1 cellular context compared by ENCODE assay signal in genomic region chr10:72240371-72240770, GRCh38.
A peak's percentile ranks its signal among the peaks of the same experiment; 100 is the strongest.
TF ChIP-seq lines count a peak whose summit lies in the region.

No MANE protein-coding gene starts in this region.

TF ChIP-seq in HepG2, 621 proteins besides CTCF, POLR2A, EP300 and RAD21:
- TF ChIP-seq ZNF253 (CRISPR knock-in tag; IDR thresholded peaks at IDR 0.05; ENCODE audit: borderline replicate concordance) (no peak), ZNF121 (CRISPR knock-in tag; IDR thresholded peaks at IDR 0.05) (peak; percentile 41; the same call in 1 of the 2 replicates)
